14 cellular contexts compared by ENCODE assay signal in the genomic region with DNA sequence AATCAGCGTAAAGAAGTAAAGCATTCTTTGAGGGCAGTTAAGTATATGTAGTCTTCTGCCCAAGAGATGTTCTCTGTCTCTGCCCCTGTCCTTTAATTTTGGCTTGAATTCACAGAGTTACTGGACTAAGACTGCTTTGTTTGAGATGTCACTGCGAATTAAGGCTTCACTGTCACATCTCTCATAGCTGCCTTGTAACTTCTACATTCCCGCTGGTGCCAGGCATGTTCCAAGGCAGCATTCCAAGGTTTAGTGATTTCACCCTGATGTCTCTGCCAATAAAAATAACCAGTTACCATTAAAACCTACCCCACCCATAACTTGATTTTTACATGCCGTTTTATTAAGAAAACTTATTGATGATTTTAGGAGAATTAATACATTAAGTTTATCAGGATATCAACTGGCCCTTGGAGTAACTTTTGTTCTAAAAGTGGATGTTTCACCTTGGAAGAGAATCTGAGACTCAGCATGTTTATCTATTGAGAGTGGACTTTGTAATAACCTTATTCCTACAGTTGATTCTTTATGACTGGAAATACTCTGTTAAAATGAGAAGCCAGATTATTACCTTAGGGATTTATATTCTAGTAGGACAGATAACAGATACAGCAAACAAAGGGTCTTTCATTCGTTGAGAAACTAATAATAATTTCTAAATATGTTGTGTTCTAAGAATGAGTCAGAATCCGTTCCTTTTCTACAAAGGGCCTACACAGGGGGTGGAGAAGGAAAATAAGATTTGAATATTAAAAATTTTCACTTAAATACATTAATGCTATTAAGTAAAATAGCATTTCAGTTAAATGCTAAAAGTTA.
DNase-seq lines count a peak whose midpoint lies in the region; ATAC-seq and TF ChIP-seq lines count a peak whose summit lies in the region.
"Had no signal": no experiment of that assay in that cellular context is flagged by ENCODE, and none has a peak within 500 bp of the region (broad histone marks: within the 10 kb centered on the region; RNA-seq: fewer than 3 reads in every experiment).

No MANE protein-coding gene starts in this region.

- no peaks in the 10 kb centered on the region for H4K20me1 ChIP-seq in fibroblast of lung (ENCODE audit: control insufficient read depth, extremely low read depth, insufficient read depth, low read length)

- no peak overlapping the region for H2AFZ ChIP-seq in fibroblast of lung (ENCODE audit: low read length)

- H3K4me1 ChIP-seq in fibroblast of lung (ENCODE audit: control insufficient read depth, extremely low read depth, insufficient read depth, low read length), result peaks cover 2% of the 10 kb centered on the region

- no peak overlapping the region for H3K4me2 ChIP-seq in fibroblast of lung (ENCODE audit: extremely low read depth, insufficient read depth, low read length)

- H3K9me3 ChIP-seq in fibroblast of lung (ENCODE audit: control insufficient read depth, insufficient read depth, low read depth, low read length), result no peaks in the 10 kb centered on the region
- H3K9me3 ChIP-seq: HAP-1 had no signal

- no peak overlapping the region for H3K9ac ChIP-seq in fibroblast of lung (ENCODE audit: insufficient read depth, low read length)

- H3K36me3 ChIP-seq in fibroblast of lung (ENCODE audit: control insufficient read depth, insufficient read depth, low read length), result no peaks in the 10 kb centered on the region
- H3K36me3 ChIP-seq: HAP-1 had no signal

- no peaks in the 10 kb centered on the region for H3K27me3 ChIP-seq in fibroblast of lung (ENCODE audit: control insufficient read depth, insufficient read depth, low read length)

- DNase-seq in COLO829 (ENCODE audit: low spot score) (peak; percentile 76), RPMI7951 (ENCODE audit: low read depth) (peak; percentile 22), fibroblast of lung (ENCODE audit: low read depth in 2 of 2) (peak; percentile 53 to 63), myocyte (ENCODE audit: low read depth) (peak; percentile 41), DMS 273 treated with DMSO at 0.1 percent for 48 hours (lab: John Stamatoyannopoulos, UW) (no peak), GM19240 (ENCODE audit: insufficient read length, low spot score) (no peak)
- DNase-seq: activated CD4-positive, alpha-beta T cell treated with anti-CD3 and anti-CD28 coated beads for 36 hours; activated naive CD4-positive, alpha-beta T cell treated with Interleukin-2 at 50 U/mL for 16 hours; naive B cell; NCI-H524; stimulated activated naive CD8-positive, alpha-beta T cell treated with anti-CD3 and anti-CD28 coated beads, Interleukin-15, amount 100 ng/mL, for 72 hours had no signal

- no peak for TF ChIP-seq CTCF in fibroblast of lung (conservative IDR thresholded peaks at IDR 0.05 in 1 of 2, IDR thresholded peaks at IDR 0.05 in 1 of 2; ENCODE audit: low read depth in 1 of 2, low read length in 2 of 2)

- no peaks in the 10 kb centered on the region for H3K79me2 ChIP-seq in fibroblast of lung (ENCODE audit: control insufficient read depth, insufficient read depth, low read length)

- ATAC-seq in HG02642 (IDR thresholded peaks at IDR 0.05; ENCODE audit: poor library complexity, unreplicated experiment) (no peak), HG03354 (IDR thresholded peaks at IDR 0.05; ENCODE audit: poor library complexity, severe bottlenecking, unreplicated experiment) (no peak)
- ATAC-seq: activated CD4-positive, alpha-beta T cell treated with anti-CD3 and anti-CD28 coated beads for 36 hours; stimulated activated naive CD8-positive, alpha-beta T cell treated with anti-CD3 and anti-CD28 coated beads, Interleukin-15, amount 100 ng/mL, for 72 hours had no signal

- no peak overlapping the region for H3K27ac ChIP-seq in fibroblast of lung (ENCODE audit: insufficient read depth, low read length)

- peak overlapping the region in 1 of 4 experiments; percentile 9 for H3K4me3 ChIP-seq in fibroblast of lung (replicated peaks in 1 of 4; ENCODE audit: control extremely low read depth in 1 of 4, insufficient read depth in 1 of 4, low read depth in 3 of 4, low read length in 4 of 4)
- H3K4me3 ChIP-seq: HAP-1 had no signal

Comparison
In these comparisons a context has a peak if more than half of its experiments do, and no peak if none do; other contexts are left out.
1. DNase-seq: peak in COLO829 (single experiment), RPMI7951 (single experiment), fibroblast of lung (2 of 2) and myocyte (single experiment); none in DMS 273 treated with DMSO at 0.1 percent for 48 hours (single experiment) and GM19240 (single experiment).